In the genomic region with DNA sequence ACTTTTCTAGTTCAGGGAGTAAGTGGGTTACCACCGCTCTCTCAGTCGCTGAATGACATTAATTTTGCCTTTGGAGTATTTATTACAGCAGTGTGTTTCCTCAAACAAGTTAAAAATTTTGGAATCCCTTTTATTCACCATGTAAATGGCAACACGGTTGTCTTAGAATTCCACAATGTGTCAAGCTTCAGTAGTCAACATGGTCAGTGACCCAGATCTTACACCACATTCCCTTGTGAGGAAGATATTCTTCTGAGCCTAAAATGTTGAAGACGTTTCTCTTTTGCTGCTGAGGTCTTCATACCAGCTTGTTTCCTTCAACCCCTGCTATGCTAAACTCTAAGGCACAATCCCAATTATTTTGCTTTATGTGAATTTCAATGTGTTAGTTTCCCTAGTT, we compare ENCODE assay signal across 10 cellular contexts. TPM values are rescaled to one million over a fixed set of nuclear protein-coding genes. Genes with fewer than 3 reads are reported as not detected.
"Had no signal": no experiment of that assay in that cellular context is flagged by ENCODE, and none has a peak within 500 bp of the region (broad histone marks: within the 10 kb centered on the region; RNA-seq: fewer than 3 reads in every experiment).

No MANE protein-coding gene starts in this region.

- H3K27me3 ChIP-seq: MG63, SJSA1 had no signal

- DNase-seq: MG63, NCI-H1092, NCI-H1417 treated with DMSO at 0.1 percent for 48 hours, NCI-H2227 treated with DMSO at 0.1 percent for 48 hours, Right ventricle myocardium superior, SIG-M5 had no signal

- H3K4me3 ChIP-seq: MG63, SJSA1, SK-N-MC had no signal

- H3K27ac ChIP-seq: SJSA1, SK-N-MC had no signal

- H3K4me1 ChIP-seq: SJSA1 had no signal

- H3K36me3 ChIP-seq: MG63, SJSA1 had no signal

RNA-seq across cellular contexts. Expression of a gene that starts 17.5 kb away (rescaled TPM):
- total RNA-seq: HT-29, NCI-H460 had no signal
